ENCODE assay signal across 27 cellular contexts in the genomic region with DNA sequence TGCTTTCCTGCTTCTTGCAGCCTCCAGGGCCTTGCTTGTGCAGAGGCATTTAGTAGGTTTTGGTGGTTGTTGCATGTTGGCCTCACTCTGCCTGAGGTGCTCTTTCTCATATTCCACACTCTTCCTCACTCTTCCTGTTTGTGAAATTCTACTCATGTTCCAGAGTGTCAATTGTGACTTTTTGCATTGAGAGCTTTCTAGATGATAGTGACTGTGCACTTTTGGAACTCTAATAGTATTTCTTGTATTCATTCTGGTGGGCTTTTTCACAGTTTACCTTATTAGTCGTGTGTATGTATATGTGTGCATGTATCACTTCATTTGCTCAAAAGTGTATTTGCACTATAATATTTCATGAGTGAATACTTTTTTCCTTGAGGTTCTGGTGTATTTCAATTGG. TPM values are rescaled to one million over a fixed set of nuclear protein-coding genes. Genes with fewer than 3 reads are reported as not detected.
A peak's percentile ranks its signal among the peaks of the same experiment; 100 is the strongest.
DNase-seq lines count a peak whose midpoint lies in the region; ATAC-seq, FAIRE-seq and TF ChIP-seq lines count a peak whose summit lies in the region.
"Had no signal": no experiment of that assay in that cellular context is flagged by ENCODE, and none has a peak within 500 bp of the region (broad histone marks: within the 10 kb centered on the region; RNA-seq: fewer than 3 reads in every experiment).

No MANE protein-coding gene starts in this region.

- no peak overlapping the region for H3K27ac ChIP-seq in BLaER1 treated with 17β-estradiol and CSF1 and Interleukin-3, amounts not matched to agents 10 nM and 100 nM
- H3K27ac ChIP-seq in OCI-LY1 (ENCODE audit: low read depth, low read length, poor library complexity, severe bottlenecking) (peak overlapping the region; percentile 40), neutrophil (peak overlapping the region; percentile 82)
- H3K27ac ChIP-seq: C4-2B, GM23248, Peyer's patch had no signal

- peak overlapping the region in 9 of 11 experiments; percentile 33 to 73 (median 40); a peak in 14 of 22 replicates for H3K4me2 ChIP-seq in BLaER1 treated with 17β-estradiol and CSF1 and Interleukin-3, amounts not matched to agents 10 nM and 100 nM
- H3K4me2 ChIP-seq in OCI-LY1 (ENCODE audit: low read length) = peak overlapping the region; percentile 35; the same call in 1 of the 2 replicates

- peaks cover 0 to 32% (median 13%) of the 10 kb centered on the region in 11 experiments; a peak in 12 of 22 replicates for H3K9me3 ChIP-seq in BLaER1 treated with 17β-estradiol and CSF1 and Interleukin-3, amounts not matched to agents 10 nM and 100 nM (replicated peaks in 1 of 11)
- H3K9me3 ChIP-seq in OCI-LY1 (ENCODE audit: low read length) = no peaks in the 10 kb centered on the region
- no peaks in the 10 kb centered on the region for H3K9me3 ChIP-seq in neutrophil
- H3K9me3 ChIP-seq: Peyer's patch had no signal

- DNase-seq in GM12892 (ENCODE audit: insufficient read length) (no peak), foreskin fibroblast (no peak), NCI-H345 (lab: John Stamatoyannopoulos, UW) (no peak)
- DNase-seq: Calu3; CD8-positive, alpha-beta memory T cell; DMS79 treated with DMSO at 0.1 percent for 48 hours; GM23248; H9; NCI-H1105; NCI-H1436 treated with DMSO at 0.1 percent for 48 hours; NCI-H1930; NCI-H2107; NCI-H446; NCI-H526; NCI-H82; NK-92 treated with Interleukin-12 subunit alpha and Interleukin-12 subunit beta, amount 100 ng/mL, for 24 hours; OCI-M1; Peyer's patch; SHP77 treated with DMSO at 0.1 percent for 48 hours; T-helper 1 cell had no signal

- no peak for TF ChIP-seq POLR2A in GM12892 (IDR thresholded peaks at IDR 0.05; ENCODE audit: low read depth, low read length)

- H3K9ac ChIP-seq in BLaER1 treated with 17β-estradiol and CSF1 and Interleukin-3, amounts not matched to agents 10 nM and 100 nM = no peak overlapping the region
- no peak overlapping the region for H3K9ac ChIP-seq in OCI-LY1 (ENCODE audit: low read length)
- H3K9ac ChIP-seq: GM23248 had no signal

- H2AFZ ChIP-seq in OCI-LY1 (ENCODE audit: low read length) = no peak overlapping the region
- H2AFZ ChIP-seq: GM23248 had no signal

- H3K4me3 ChIP-seq in BLaER1 treated with 17β-estradiol and CSF1 and Interleukin-3, amounts not matched to agents 10 nM and 100 nM = no peak overlapping the region
- no peak overlapping the region for H3K4me3 ChIP-seq in OCI-LY1 (ENCODE audit: low read depth, low read length, poor library complexity, severe bottlenecking)
- peak overlapping the region; percentile 26 to 51 for H3K4me3 ChIP-seq in neutrophil (ENCODE audit: low read depth in 1 of 2, low read length in 1 of 2)
- no peak overlapping the region for H3K4me3 ChIP-seq in foreskin fibroblast (ENCODE audit: low read depth in 1 of 2, low read length in 2 of 2)
- H3K4me3 ChIP-seq: GM23248, Peyer's patch had no signal

- no peaks in the 10 kb centered on the region for H3K27me3 ChIP-seq in BLaER1 treated with 17β-estradiol and CSF1 and Interleukin-3, amounts not matched to agents 10 nM and 100 nM
- H3K27me3 ChIP-seq in OCI-LY1 (ENCODE audit: insufficient read depth, low read length) = no peaks in the 10 kb centered on the region
- no peaks in the 10 kb centered on the region for H3K27me3 ChIP-seq in neutrophil
- H3K27me3 ChIP-seq: Peyer's patch had no signal

- H3K79me2 ChIP-seq in OCI-LY1 (ENCODE audit: insufficient read depth, low read length) = peaks cover 52% of the 10 kb centered on the region

- ATAC-seq in GM21390 (IDR thresholded peaks at IDR 0.05; ENCODE audit: unreplicated experiment) = no peak

- peaks cover 21 to 73% (median 50%) of the 10 kb centered on the region in 11 experiments for H3K36me3 ChIP-seq in BLaER1 treated with 17β-estradiol and CSF1 and Interleukin-3, amounts not matched to agents 10 nM and 100 nM
- H3K36me3 ChIP-seq in OCI-LY1 (ENCODE audit: insufficient read depth, low read length) (peaks cover 17% of the 10 kb centered on the region), neutrophil (no peaks in the 10 kb centered on the region)
- H3K36me3 ChIP-seq: Peyer's patch had no signal

- TF ChIP-seq CTCF in OCI-LY1 (IDR thresholded peaks at IDR 0.05; ENCODE audit: low read length) (no peak), neutrophil (IDR thresholded peaks at IDR 0.05) (no peak), foreskin fibroblast (IDR thresholded peaks at IDR 0.05; ENCODE audit: low read depth, low read length) (no peak)

- H3F3A ChIP-seq in OCI-LY1 (ENCODE audit: insufficient read depth, low read length) = no peaks in the 10 kb centered on the region

- H3K9me2 ChIP-seq in OCI-LY1 (ENCODE audit: low read depth, low read length) = no peaks in the 10 kb centered on the region

- peaks cover 31 to 59% (median 49%) of the 10 kb centered on the region in 10 experiments for H3K4me1 ChIP-seq in BLaER1 treated with 17β-estradiol and CSF1 and Interleukin-3, amounts not matched to agents 10 nM and 100 nM
- H3K4me1 ChIP-seq in OCI-LY1 (ENCODE audit: insufficient read depth, low read length, severe bottlenecking) = peaks cover 68% of the 10 kb centered on the region
- H3K4me1 ChIP-seq in neutrophil (ENCODE audit: control insufficient read depth in 1 of 2, insufficient read depth in 1 of 2, low read depth in 1 of 2, low read length in 1 of 2) = peaks cover 47 to 53% of the 10 kb centered on the region in 2 experiments

- H4K20me1 ChIP-seq in BLaER1 treated with 17β-estradiol and CSF1 and Interleukin-3, amounts not matched to agents 10 nM and 100 nM = peaks cover 7 to 62% (median 30%) of the 10 kb centered on the region in 11 experiments; a peak in 17 of 22 replicates
- H4K20me1 ChIP-seq in OCI-LY1 (ENCODE audit: insufficient read depth, low read length) = no peaks in the 10 kb centered on the region

- peak; percentile 46 for FAIRE-seq in GM12892 (lab: Jason Lieb, UNC)
- FAIRE-seq: A204.1, GM18507 had no signal

RNA-seq across cellular contexts. Expression of gene HSD17B12, which starts 11.3 kb away (rescaled TPM):
- 59.8 TPM for polyA plus RNA-seq in GM12892 (2012; ENCODE audit: missing spikeins)

Comparison
In these comparisons a context has a peak if more than half of its experiments do, and no peak if none do; other contexts are left out.
1. H3K27ac ChIP-seq: peak in OCI-LY1 (single experiment) and neutrophil (single experiment); none in BLaER1 treated with 17β-estradiol and CSF1 and Interleukin-3, amounts not matched to agents 10 nM and 100 nM (0 of 11).
2. H3K4me3 ChIP-seq: peak in neutrophil (2 of 2); none in BLaER1 treated with 17β-estradiol and CSF1 and Interleukin-3, amounts not matched to agents 10 nM and 100 nM (0 of 10), OCI-LY1 (single experiment) and foreskin fibroblast (0 of 2).